ENCODE assay signal across 18 cellular contexts in genomic region chr11:60989108-60989650, GRCh38. TPM values are rescaled to one million over a fixed set of nuclear protein-coding genes. Genes with fewer than 3 reads are reported as not detected.
A peak's percentile ranks its signal among the peaks of the same experiment; 100 is the strongest.
DNase-seq lines count a peak whose midpoint lies in the region; ATAC-seq and TF ChIP-seq lines count a peak whose summit lies in the region.
"Had no signal": no experiment of that assay in that cellular context is flagged by ENCODE, and none has a peak within 500 bp of the region (broad histone marks: within the 10 kb centered on the region; RNA-seq: fewer than 3 reads in every experiment).

No MANE protein-coding gene starts in this region.

- peak overlapping the region; percentile 97 for H3K27ac Mint-ChIP-seq in T-helper 1 cell treated with Interleukin-12 subunit alpha and Interleukin-12 subunit beta and Interleukin-4 antibody, amounts not matched to agents 30 μg/mL and 1 μg/mL, for 36 hours
- H3K27ac Mint-ChIP-seq in activated CD8-positive, alpha-beta memory T cell treated with anti-CD3 and anti-CD28 coated beads, Interleukin-2, amount 10 ng/mL, durations not matched to agents 7 days and 5 days: peak overlapping the region; percentile 89
- no peak overlapping the region for H3K27ac Mint-ChIP-seq in type B pancreatic cell

- H3K27me3 ChIP-seq in lower lobe of right lung (ENCODE audit: low read depth) (peaks cover 13% of the 10 kb centered on the region), right atrium auricular region (no peaks in the 10 kb centered on the region)

- H3K27ac ChIP-seq in lower lobe of right lung (no peak overlapping the region), right atrium auricular region (no peak overlapping the region)

- DNase-seq in T-helper 1 cell (no peak), lower lobe of right lung (no peak), type B pancreatic cell (ENCODE audit: extremely low spot score, unreplicated experiment) (no peak), NCI-H526 (lab: John Stamatoyannopoulos, UW) (no peak), right atrium auricular region (ENCODE audit: low spot score) (no peak)
- no peak for DNase-seq in activated CD8-positive, alpha-beta memory T cell treated with anti-CD3 and anti-CD28 coated beads, Interleukin-2, amount 10 ng/mL, durations not matched to agents 7 days and 5 days
- DNase-seq: 8988T; Calu3; effector CD4-positive, alpha-beta T cell; mesendoderm; NCI-H1048; NCI-H226 had no signal

- H3K9me3 Mint-ChIP-seq in T-helper 1 cell treated with Interleukin-12 subunit alpha and Interleukin-12 subunit beta and Interleukin-4 antibody, amounts not matched to agents 30 μg/mL and 1 μg/mL, for 36 hours: no peaks in the 10 kb centered on the region
- no peaks in the 10 kb centered on the region for H3K9me3 Mint-ChIP-seq in activated CD8-positive, alpha-beta memory T cell treated with anti-CD3 and anti-CD28 coated beads, Interleukin-2, amount 10 ng/mL, durations not matched to agents 7 days and 5 days (ENCODE audit: low read depth)
- no peaks in the 10 kb centered on the region for H3K9me3 Mint-ChIP-seq in type B pancreatic cell

- no peaks in the 10 kb centered on the region for H3K9me3 ChIP-seq in lower lobe of right lung
- H3K9me3 ChIP-seq in right atrium auricular region: no peaks in the 10 kb centered on the region
- H3K9me3 ChIP-seq: HAP-1 had no signal

- CTCF ChIA-PET in activated CD8-positive, alpha-beta memory T cell treated with anti-CD3 and anti-CD28 coated beads, Interleukin-2, amount 10 ng/mL, durations not matched to agents 7 days and 5 days (lab: Charles Lee): no interaction called here

- intact Hi-C loops in lower lobe of right lung (cut with DNase I): no loop called here

- peak; percentile 54 for ATAC-seq in HG03432 (IDR thresholded peaks at IDR 0.05; ENCODE audit: unreplicated experiment)
- ATAC-seq in activated CD8-positive, alpha-beta memory T cell treated with anti-CD3 and anti-CD28 coated beads, Interleukin-2, amount 10 ng/mL, durations not matched to agents 7 days and 5 days: no peak
- ATAC-seq in lower lobe of right lung: peak; percentile 41 to 50
- ATAC-seq: Panc1 had no signal

- H3K4me1 Mint-ChIP-seq in T-helper 1 cell treated with Interleukin-12 subunit alpha and Interleukin-12 subunit beta and Interleukin-4 antibody, amounts not matched to agents 30 μg/mL and 1 μg/mL, for 36 hours (ENCODE audit: low read depth): peaks cover 75% of the 10 kb centered on the region
- H3K4me1 Mint-ChIP-seq in activated CD8-positive, alpha-beta memory T cell treated with anti-CD3 and anti-CD28 coated beads, Interleukin-2, amount 10 ng/mL, durations not matched to agents 7 days and 5 days: peaks cover 84% of the 10 kb centered on the region
- H3K4me1 Mint-ChIP-seq in type B pancreatic cell (ENCODE audit: unreplicated experiment): peaks cover 13% of the 10 kb centered on the region

- H3K36me3 Mint-ChIP-seq in T-helper 1 cell treated with Interleukin-12 subunit alpha and Interleukin-12 subunit beta and Interleukin-4 antibody, amounts not matched to agents 30 μg/mL and 1 μg/mL, for 36 hours (ENCODE audit: low read depth): peaks cover 53% of the 10 kb centered on the region
- H3K36me3 Mint-ChIP-seq in activated CD8-positive, alpha-beta memory T cell treated with anti-CD3 and anti-CD28 coated beads, Interleukin-2, amount 10 ng/mL, durations not matched to agents 7 days and 5 days: peaks cover 44% of the 10 kb centered on the region
- no peaks in the 10 kb centered on the region for H3K36me3 Mint-ChIP-seq in type B pancreatic cell

- H3K4me3 ChIP-seq in lower lobe of right lung (no peak overlapping the region), right atrium auricular region (no peak overlapping the region)
- H3K4me3 ChIP-seq: HAP-1 had no signal

- H3K36me3 ChIP-seq in lower lobe of right lung (no peaks in the 10 kb centered on the region), right atrium auricular region (no peaks in the 10 kb centered on the region)
- H3K36me3 ChIP-seq: HAP-1 had no signal

- H3K4me3 Mint-ChIP-seq in T-helper 1 cell treated with Interleukin-12 subunit alpha and Interleukin-12 subunit beta and Interleukin-4 antibody, amounts not matched to agents 30 μg/mL and 1 μg/mL, for 36 hours: peak overlapping the region; percentile 58
- H3K4me3 Mint-ChIP-seq in activated CD8-positive, alpha-beta memory T cell treated with anti-CD3 and anti-CD28 coated beads, Interleukin-2, amount 10 ng/mL, durations not matched to agents 7 days and 5 days: no peak overlapping the region
- H3K4me3 Mint-ChIP-seq in type B pancreatic cell: no peak overlapping the region

- TF ChIP-seq CTCF in lower lobe of right lung (IDR thresholded peaks at IDR 0.05) (no peak), type B pancreatic cell (conservative IDR thresholded peaks at IDR 0.05) (no peak), right atrium auricular region (IDR thresholded peaks at IDR 0.05) (no peak)

- H3K4me1 ChIP-seq in lower lobe of right lung: no peaks in the 10 kb centered on the region
- H3K4me1 ChIP-seq in right atrium auricular region: no peaks in the 10 kb centered on the region
- H3K4me1 ChIP-seq: HAP-1 had no signal

- H3K27me3 Mint-ChIP-seq in T-helper 1 cell treated with Interleukin-12 subunit alpha and Interleukin-12 subunit beta and Interleukin-4 antibody, amounts not matched to agents 30 μg/mL and 1 μg/mL, for 36 hours (ENCODE audit: low read depth): no peaks in the 10 kb centered on the region
- no peaks in the 10 kb centered on the region for H3K27me3 Mint-ChIP-seq in activated CD8-positive, alpha-beta memory T cell treated with anti-CD3 and anti-CD28 coated beads, Interleukin-2, amount 10 ng/mL, durations not matched to agents 7 days and 5 days
- peaks cover 15% of the 10 kb centered on the region for H3K27me3 Mint-ChIP-seq in type B pancreatic cell

RNA-seq across cellular contexts. Expression of gene CD6, which starts 17.7 kb away (rescaled TPM):
- total RNA-seq in activated CD8-positive, alpha-beta memory T cell treated with anti-CD3 and anti-CD28 coated beads, Interleukin-2, amount 10 ng/mL, durations not matched to agents 7 days and 5 days: 100 to 1,000 TPM; 152 to 181 TPM
- 6.1 TPM for total RNA-seq in lower lobe of right lung
- 0.70 and 1.1 TPM in 2 replicates for total RNA-seq in type B pancreatic cell (ENCODE audit: low replicate concordance)
- total RNA-seq in right atrium auricular region: under 1 TPM; 0.48 to 0.79 TPM
- total RNA-seq: fibroblast of villous mesenchyme, osteocyte had no signal

RNA-seq across cellular contexts. Expression of gene SLC15A3, which starts 37.2 kb away (rescaled TPM):
- under 1 TPM; 0.30 to 0.96 TPM for total RNA-seq in activated CD8-positive, alpha-beta memory T cell treated with anti-CD3 and anti-CD28 coated beads, Interleukin-2, amount 10 ng/mL, durations not matched to agents 7 days and 5 days
- 199 TPM for total RNA-seq in lower lobe of right lung
- total RNA-seq in type B pancreatic cell (ENCODE audit: low replicate concordance): 2.3 and 3.5 TPM in 2 replicates
- 10 to 100 TPM; 12.9 to 17.5 TPM for total RNA-seq in right atrium auricular region

Comparison
In these comparisons a context has a peak if more than half of its experiments do, and no peak if none do; other contexts are left out.
1. RNA of gene CD6, which starts 17.7 kb away (total RNA-seq): 152 to 181 TPM in activated CD8-positive, alpha-beta memory T cell treated with anti-CD3 and anti-CD28 coated beads, Interleukin-2, amount 10 ng/mL, durations not matched to agents 7 days and 5 days; 6.1 TPM in lower lobe of right lung (single experiment), 0.48 to 0.79 TPM in right atrium auricular region and 0.70 to 1.1 TPM in type B pancreatic cell; every median in the first group is over 10 times any median in the second.
2. RNA of gene SLC15A3, which starts 37.2 kb away (total RNA-seq): 199 TPM in lower lobe of right lung (single experiment); 12.9 to 17.5 TPM in right atrium auricular region, 2.3 to 3.5 TPM in type B pancreatic cell and 0.30 to 0.96 TPM in activated CD8-positive, alpha-beta memory T cell treated with anti-CD3 and anti-CD28 coated beads, Interleukin-2, amount 10 ng/mL, durations not matched to agents 7 days and 5 days; every median in the first group is over 10 times any median in the second.